ENCODE assay signal across 8 cellular contexts in the genomic region with DNA sequence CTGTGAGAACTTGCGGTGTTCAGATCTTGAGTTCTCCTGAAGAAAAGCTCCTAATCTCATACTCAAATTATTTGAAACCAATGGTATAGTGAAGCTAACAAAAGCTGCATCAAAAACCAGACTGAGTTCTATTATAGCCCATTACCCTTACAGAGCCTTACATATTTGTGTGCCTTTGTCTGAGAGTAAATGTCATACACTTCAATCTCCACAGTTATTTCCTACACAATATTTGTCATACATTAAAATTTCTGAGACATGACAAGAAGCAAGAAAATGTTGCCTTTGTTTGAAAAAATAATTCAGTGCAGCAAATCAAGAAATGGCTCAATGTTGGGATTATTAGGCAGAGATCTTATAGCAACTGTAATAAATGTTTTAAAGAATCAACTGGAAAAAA.
"Had no signal": no experiment of that assay in that cellular context is flagged by ENCODE, and none has a peak within 500 bp of the region (broad histone marks: within the 10 kb centered on the region; RNA-seq: fewer than 3 reads in every experiment).

No MANE protein-coding gene starts in this region.

- ATAC-seq: HepG2, K562 had no signal

- H3K27ac ChIP-seq: HL-60, KMS-11 had no signal

- H3K36me3 Mint-ChIP-seq: IgD-negative memory B cell had no signal

- DNase-seq: IMR-90, KBM-7, KG1 had no signal

- H3K9ac ChIP-seq: KMS-11 had no signal

- H3K4me2 ChIP-seq: KMS-11 had no signal

- H3K4me1 Mint-ChIP-seq: IgD-negative memory B cell had no signal

- H3K27me3 Mint-ChIP-seq: IgD-negative memory B cell had no signal

- H3K4me3 ChIP-seq: K562 had no signal

- H3K27ac Mint-ChIP-seq: IgD-negative memory B cell had no signal

- H3K4me3 Mint-ChIP-seq: IgD-negative memory B cell had no signal
